In the genomic region with DNA sequence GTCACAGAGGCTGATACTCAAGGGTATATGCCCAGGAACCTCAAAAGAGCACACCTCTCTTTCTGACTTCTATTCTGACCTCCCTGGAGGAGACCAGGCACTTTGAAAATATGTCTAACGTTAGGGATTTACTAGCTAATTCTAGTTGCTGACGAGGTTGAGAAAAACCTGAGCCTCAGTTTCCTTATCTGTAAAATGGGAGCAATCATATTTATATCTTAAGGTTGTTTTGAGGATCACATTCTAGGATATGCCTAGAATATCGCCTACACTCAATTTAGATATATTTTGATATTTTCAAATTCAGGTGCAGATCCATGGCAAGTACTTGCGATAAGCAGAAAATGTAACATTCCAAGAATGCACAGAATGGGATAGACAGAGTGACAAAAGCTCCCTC, we compare ENCODE assay signal across 26 cellular contexts.
"Had no signal": no experiment of that assay in that cellular context is flagged by ENCODE, and none has a peak within 500 bp of the region (broad histone marks: within the 10 kb centered on the region; RNA-seq: fewer than 3 reads in every experiment).

No MANE protein-coding gene starts in this region.

- H3K27ac ChIP-seq: stomach, suprapubic skin, testis, thoracic aorta, thyroid gland, tibial artery, tibial nerve, transverse colon, upper lobe of left lung, upper lobe of right lung, uterus, vagina had no signal

- H3K9me3 ChIP-seq: stomach, suprapubic skin, testis, thoracic aorta, thyroid gland, tibial artery, tibial nerve, transverse colon, upper lobe of left lung, upper lobe of right lung, uterus, vagina had no signal

- H3K36me3 ChIP-seq: stomach, suprapubic skin, thoracic aorta, thyroid gland, tibial artery, tibial nerve, transverse colon, upper lobe of left lung, upper lobe of right lung, uterus, vagina had no signal

- H3K27me3 ChIP-seq: stomach, suprapubic skin, testis, thyroid gland, tibial artery, tibial nerve, transverse colon, upper lobe of left lung, upper lobe of right lung, uterus, vagina had no signal

- H3K4me1 ChIP-seq: stomach, suprapubic skin, testis, tibial artery, tibial nerve, transverse colon, upper lobe of left lung, upper lobe of right lung, uterus, vagina had no signal

- ATAC-seq: stimulated activated effector memory CD8-positive, alpha-beta T cell treated with anti-CD3 and anti-CD28 coated beads, Interleukin-12 subunit alpha, Interleukin-12 subunit beta, amount 100 ng/mL, for 72 hours; stimulated activated memory B cell treated with anti-CD40 and anti-IgM and Interleukin-4, amounts not matched to agents 10 μg/mL and 1 μg/mL and 100 μg/mL, for 72 hours; stimulated activated naive B cell treated with anti-CD40 and anti-IgM and Interleukin-4, amounts not matched to agents 10 μg/mL and 1 μg/mL and 100 μg/mL, for 72 hours; stimulated activated naive CD8-positive, alpha-beta T cell treated with anti-CD3 and anti-CD28 coated beads, Interleukin-15, amount 100 ng/mL, for 72 hours; stimulated activated naive CD8-positive, alpha-beta T cell treated with anti-CD3 and anti-CD28 coated beads, Interleukin-15, Interleukin-2, amounts not matched to agents 100 U/mL and 50 U/mL, for 24 hours; upper lobe of right lung had no signal

- H3K4me3 ChIP-seq: stomach, suprapubic skin, testis, thoracic aorta, thyroid gland, tibial artery, tibial nerve, transverse colon, upper lobe of left lung, upper lobe of right lung, uterus, vagina had no signal

- DNase-seq: stimulated activated CD4-positive, alpha-beta T cell treated with anti-CD3 and anti-CD28 coated beads, Interleukin-2, amount 100 ng/mL, for 48 hours; stimulated activated CD4-positive, alpha-beta T cell treated with anti-CD3 and anti-CD28 coated beads, Interleukin-4, amount 100 ng/mL, for 1 hour; stimulated activated CD4-positive, alpha-beta T cell treated with anti-CD3 and anti-CD28 coated beads, Interleukin-4, amount 100 ng/mL, for 24 hours; stimulated activated CD4-positive, alpha-beta T cell treated with anti-CD3 and anti-CD28 coated beads, Interleukin-4, amount 100 ng/mL, for 4 hours; stimulated activated CD8-positive, alpha-beta memory T cell treated with anti-CD3 and anti-CD28 coated beads, Interleukin-4, amount 100 ng/mL, for 48 hours; stimulated activated naive B cell treated with anti-CD40 and anti-IgM and Interleukin-4, amounts not matched to agents 10 μg/mL and 1 μg/mL and 100 μg/mL, for 72 hours; stimulated activated naive CD4-positive, alpha-beta T cell; stimulated activated naive CD4-positive, alpha-beta T cell treated with Interleukin-2 at 50 U/mL for 16 hours; stimulated activated naive CD8-positive, alpha-beta T cell treated with anti-CD3 and anti-CD28 coated beads, Interleukin-15, amount 100 ng/mL, for 72 hours; stimulated activated naive CD8-positive, alpha-beta T cell treated with anti-CD3 and anti-CD28 coated beads, Interleukin-15, Interleukin-2, amounts not matched to agents 100 U/mL and 50 U/mL, for 24 hours; stomach; substantia nigra; testis; thyroid gland; tibial artery; transverse colon; trophoblast cell; upper lobe of left lung; upper lobe of right lung; uterus had no signal
